ENCODE assay signal across 9 cellular contexts in the genomic region with DNA sequence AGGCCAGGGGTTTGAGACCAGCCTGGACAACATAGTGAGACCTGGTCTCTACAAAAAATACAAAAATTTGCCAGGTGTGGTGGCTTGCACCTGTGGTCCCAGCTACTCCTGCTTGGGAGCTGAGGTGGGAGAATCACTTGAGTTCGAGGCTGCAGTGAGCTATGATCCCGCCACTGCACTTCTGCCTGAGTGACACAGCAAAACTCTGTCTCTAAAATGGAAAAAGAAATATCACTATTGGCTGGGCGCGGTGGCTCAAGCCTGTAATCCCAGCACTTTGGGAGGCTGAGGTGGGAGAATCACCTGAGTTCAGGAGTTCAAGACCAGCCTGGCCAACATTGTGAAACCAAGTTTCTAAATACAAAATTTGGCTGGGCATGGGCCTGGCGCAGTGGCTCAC. TPM values are rescaled to one million over a fixed set of nuclear protein-coding genes. Genes with fewer than 3 reads are reported as not detected.
"Had no signal": no experiment of that assay in that cellular context is flagged by ENCODE, and none has a peak within 500 bp of the region (broad histone marks: within the 10 kb centered on the region; RNA-seq: fewer than 3 reads in every experiment).

No MANE protein-coding gene starts in this region.

- FAIRE-seq: HepG2, HTR-8/SVneo had no signal

- ATAC-seq: HepG2 had no signal

- H3K27ac ChIP-seq: HL-60 had no signal

- DNase-seq: IMR-90, KBM-7, KG1 had no signal

RNA-seq across cellular contexts. Expression of a gene that starts 44.9 kb away (rescaled TPM):
- total RNA-seq: HT-29, HT1080 had no signal

RNA-seq across cellular contexts. Expression of a gene that starts 59.6 kb away (rescaled TPM):
- total RNA-seq: HepG2, HT-29, HT1080, IMR-90 had no signal
- polyA plus RNA-seq: HepG2, IgD-negative memory B cell, IMR-90 had no signal
